Comparison of ENCODE assay signal across 8 cellular contexts in genomic region chr16:84511180-84511800, GRCh38. TPM values are rescaled to one million over a fixed set of nuclear protein-coding genes. Genes with fewer than 3 reads are reported as not detected.
DNase-seq lines count a peak whose midpoint lies in the region; ATAC-seq and TF ChIP-seq lines count a peak whose summit lies in the region.

No MANE protein-coding gene starts in this region.

- H3K27ac Mint-ChIP-seq in T-helper 17 cell: peak overlapping the region; percentile 37

- no peaks in the 10 kb centered on the region for H3K36me3 ChIP-seq in adipocyte (ENCODE audit: control insufficient read depth, insufficient read depth, low read length, severe bottlenecking)
- H3K36me3 ChIP-seq in aorta (ENCODE audit: control insufficient read depth in 1 of 2, insufficient read depth in 2 of 2, low read length in 1 of 2): no peaks in the 10 kb centered on the region

- H3K4me3 Mint-ChIP-seq in T-helper 17 cell: peak overlapping the region; percentile 57

- H3K4me1 Mint-ChIP-seq in T-helper 17 cell: peaks cover 52% of the 10 kb centered on the region

- no peak overlapping the region for H3K9ac ChIP-seq in adipocyte (ENCODE audit: low read length)

- no peak overlapping the region for H3K27ac ChIP-seq in aorta (ENCODE audit: low read depth in 1 of 2, low read length in 2 of 2)

- no peaks in the 10 kb centered on the region for H3K27me3 ChIP-seq in adipocyte (replicated peaks; ENCODE audit: control insufficient read depth, insufficient read depth, low read length)
- no peaks in the 10 kb centered on the region for H3K27me3 ChIP-seq in aorta (ENCODE audit: control insufficient read depth in 1 of 2, insufficient read depth in 2 of 2, low read length in 1 of 2)

- H3K9me3 ChIP-seq in T-helper 17 cell (ENCODE audit: control insufficient read depth, low read length, poor library complexity, severe bottlenecking) (no peaks in the 10 kb centered on the region), adipocyte (ENCODE audit: control insufficient read depth, low read length) (no peaks in the 10 kb centered on the region), aorta (ENCODE audit: control insufficient read depth, low read length) (no peaks in the 10 kb centered on the region)

- 6% methylated on average over 21 of the region's 21 CpGs for WGBS in aorta, 2 donors

- H3K27me3 Mint-ChIP-seq in T-helper 17 cell: no peaks in the 10 kb centered on the region

- ATAC-seq in T-helper 17 cell: peak; percentile 31
- ATAC-seq in left cardiac atrium: peak; percentile 77 to 80
- ATAC-seq in aorta (ENCODE audit: low FRiP score): peak; percentile 82
- no peak for ATAC-seq in HG02884 (IDR thresholded peaks at IDR 0.05; ENCODE audit: unreplicated experiment)

- H3K4me1 ChIP-seq in adipocyte (ENCODE audit: control insufficient read depth, insufficient read depth, low read length) (peaks cover 5% of the 10 kb centered on the region), aorta (ENCODE audit: control insufficient read depth in 1 of 2, insufficient read depth in 2 of 2, low read length in 2 of 2) (no peaks in the 10 kb centered on the region)

- peak; percentile 23 for DNase-seq in NCI-H146 treated with DMSO at 0.1 percent for 48 hours (lab: John Stamatoyannopoulos, UW; ENCODE audit: unreplicated experiment)
- peak; percentile 69 to 85 (median 71) for DNase-seq in T-helper 17 cell
- DNase-seq in adipocyte (ENCODE audit: low read depth): peak; percentile 92
- peak; percentile 86 for DNase-seq in left cardiac atrium
- peak; percentile 79 for DNase-seq in putamen (ENCODE audit: low spot score)
- DNase-seq in aorta: peak; percentile 88 to 96

- intact Hi-C loops in left cardiac atrium (cut with DNase I): loop anchor here (2.0 to 10.0 kb wide), 3 partner anchors 112 to 216 kb away; no protein-coding TSS in a partner anchor
- intact Hi-C loops in aorta (cut with DNase I): loop anchor here (1.0 to 5.0 kb wide), 3 partner anchors 110 to 216 kb away; no protein-coding TSS in a partner anchor

- H3K4me3 ChIP-seq in adipocyte (ENCODE audit: low read length) (peak overlapping the region; percentile 64), aorta (ENCODE audit: low read length in 2 of 2) (no peak overlapping the region)

- H3K36me3 Mint-ChIP-seq in T-helper 17 cell (ENCODE audit: low read depth): no peaks in the 10 kb centered on the region

- TF ChIP-seq CTCF in GM12873 (IDR thresholded peaks at IDR 0.05; ENCODE audit: insufficient read depth, low read depth, low read length, missing control alignments): peak; percentile 91

RNA-seq across cellular contexts. Expression of gene MEAK7, which starts 6.8 kb away (rescaled TPM):
- total RNA-seq in T-helper 17 cell: 1 to 10 TPM; 5.7 to 8.9 TPM
- total RNA-seq in left cardiac atrium: 1 to 10 TPM; 5.2 to 6.7 TPM
- total RNA-seq in aorta: 10 to 100 TPM; 17.4 to 23.9 TPM
- polyA plus RNA-seq in aorta: 1 to 10 TPM; 3.4 to 5.8 TPM

Comparison
In these comparisons a context has a peak if more than half of its experiments do, and no peak if none do; other contexts are left out.
1. DNase-seq: peak in every context shown above with its lines; median percentile 92 in adipocyte; 92 in aorta; 86 in left cardiac atrium; 79 in putamen; 71 in T-helper 17 cell; 23 in NCI-H146 treated with DMSO at 0.1 percent for 48 hours.